Comparison of ENCODE assay signal across 11 cellular contexts in the genomic region with DNA sequence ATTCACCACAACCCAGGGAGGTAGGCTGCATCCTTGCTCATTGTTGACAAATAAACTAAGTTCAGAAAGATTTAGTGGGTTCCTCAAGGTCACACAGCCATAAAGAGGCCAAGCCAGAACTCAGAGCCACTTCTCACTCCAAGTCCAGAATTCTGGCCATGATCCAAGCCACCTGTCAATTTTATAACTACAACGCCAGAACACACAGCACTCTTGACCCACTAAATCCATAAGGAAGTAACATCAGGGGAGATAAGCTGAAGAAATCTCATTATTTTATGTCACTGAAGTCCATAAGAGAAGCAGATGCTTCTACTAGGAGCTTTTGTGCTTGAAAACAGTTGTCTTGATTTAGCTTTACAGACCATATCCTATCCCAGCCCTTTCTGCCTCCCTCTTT. TPM values are rescaled to one million over a fixed set of nuclear protein-coding genes. Genes with fewer than 3 reads are reported as not detected.
"Had no signal": no experiment of that assay in that cellular context is flagged by ENCODE, and none has a peak within 500 bp of the region (broad histone marks: within the 10 kb centered on the region; RNA-seq: fewer than 3 reads in every experiment).

No MANE protein-coding gene starts in this region.

- H3K4me1 ChIP-seq: thyroid gland had no signal

- H3K9me3 ChIP-seq: thyroid gland had no signal

- H3K4me3 ChIP-seq: dorsolateral prefrontal cortex, thyroid gland had no signal

- H3K27ac ChIP-seq: thyroid gland had no signal

- FAIRE-seq: urothelium cell line had no signal

- H3K36me3 ChIP-seq: thyroid gland had no signal

- DNase-seq: activated CD4-positive, alpha-beta T cell treated with anti-CD3 and anti-CD28 coated beads, Interleukin-2, amount 50 U/mL, for 4 hours; dorsolateral prefrontal cortex; immature natural killer cell; mesenchymal stem cell; nephron progenitor cell; stimulated activated CD8-positive, alpha-beta memory T cell treated with anti-CD3 and anti-CD28 coated beads, Interleukin-4, amount 100 ng/mL, for 48 hours; stimulated activated naive CD4-positive, alpha-beta T cell; T-helper 2 cell; thyroid gland had no signal

- H3K27me3 ChIP-seq: dorsolateral prefrontal cortex, thyroid gland had no signal

RNA-seq across cellular contexts. Expression of a gene that starts 15.9 kb away (rescaled TPM):
- total RNA-seq: activated T-helper 1 cell treated with anti-CD3 and anti-CD28 coated beads, Interleukin-12 subunit alpha, Interleukin-12 subunit beta, Interleukin-2, Interleukin-4 antibody, amounts not matched to agents 30 ng/mL and 10 ng/mL and 1 ng/mL, durations not matched to agents 14 hours and 24 hours and 36 hours had no signal
